Comparison of ENCODE assay signal across 10 cellular contexts in the genomic region with DNA sequence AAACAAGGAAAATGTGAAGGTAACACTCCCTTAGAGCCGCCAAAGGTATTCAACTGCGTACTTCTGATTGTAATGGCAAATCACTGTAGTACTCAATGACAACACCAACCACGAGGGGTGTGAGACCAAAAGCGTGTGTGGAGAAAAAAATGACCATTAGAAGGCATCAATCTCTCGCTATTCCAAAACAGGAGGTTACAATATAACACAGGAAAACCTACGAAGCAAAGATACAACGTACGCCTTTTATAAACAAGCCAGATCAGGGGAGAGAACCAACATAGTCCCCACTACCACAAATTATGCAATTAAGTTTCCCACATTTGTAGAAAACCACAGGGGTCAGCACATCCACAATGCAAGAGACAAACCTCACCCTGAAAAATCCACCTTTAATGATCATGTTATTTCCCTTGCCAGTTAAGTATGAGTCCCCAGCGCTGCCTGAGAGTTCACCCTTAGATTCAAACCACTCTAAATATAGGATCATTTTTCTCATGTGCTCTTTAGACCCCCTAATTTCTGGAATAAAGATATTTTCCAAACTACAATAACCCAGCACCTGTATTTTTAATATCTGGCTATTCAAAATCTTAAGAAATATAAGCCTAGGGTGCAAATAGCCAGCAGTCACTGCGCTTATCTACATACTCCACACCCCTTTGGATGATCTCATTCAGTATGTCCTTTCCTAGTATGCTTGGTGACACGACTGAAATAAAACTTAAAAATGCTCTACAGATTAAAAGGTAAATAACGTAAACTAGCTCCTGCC. TPM values are rescaled to one million over a fixed set of nuclear protein-coding genes. Genes with fewer than 3 reads are reported as not detected.
DNase-seq lines count a peak whose midpoint lies in the region; ATAC-seq and TF ChIP-seq lines count a peak whose summit lies in the region.
"Had no signal": no experiment of that assay in that cellular context is flagged by ENCODE, and none has a peak within 500 bp of the region (broad histone marks: within the 10 kb centered on the region; RNA-seq: fewer than 3 reads in every experiment).

No MANE protein-coding gene starts in this region.

- intact Hi-C loops in IMR-90 (cut with micrococcal nuclease), result no loop called here

- no peaks in the 10 kb centered on the region for H3K9me1 ChIP-seq in IMR-90 (ENCODE audit: insufficient read depth, low read length)

- TF ChIP-seq RAD21 in IMR-90 (IDR thresholded peaks at IDR 0.05; ENCODE audit: low read length), result no peak

- no peaks in the 10 kb centered on the region for H3K79me2 ChIP-seq in GM23248 (ENCODE audit: insufficient read depth)

- no peak overlapping the region for H3K14ac ChIP-seq in IMR-90 (replicated peaks; ENCODE audit: low read depth, low read length)

- H2BK5ac ChIP-seq in IMR-90 (ENCODE audit: low read depth, low read length, poor library complexity, severe bottlenecking), result no peak overlapping the region

- ATAC-seq in IMR-90 (ENCODE audit: low read depth), result no peak

- H3K4me2 ChIP-seq in IMR-90 (ENCODE audit: low read depth, low read length) (no peak overlapping the region), GM23248 (ENCODE audit: unreplicated experiment) (no peak overlapping the region)

- no peak overlapping the region for H2AK5ac ChIP-seq in IMR-90 (ENCODE audit: low read depth, low read length)

- H3K4me3 ChIP-seq in IMR-90 (ENCODE audit: insufficient read depth, low read depth, low read length), result no peak overlapping the region
- no peak overlapping the region for H3K4me3 ChIP-seq in GM23248

- H3K9me2 ChIP-seq in GM23248 (ENCODE audit: insufficient read depth), result no peaks in the 10 kb centered on the region

- H3K4ac ChIP-seq in IMR-90 (ENCODE audit: low read depth, low read length), result no peak overlapping the region

- no peak overlapping the region for H2BK20ac ChIP-seq in IMR-90 (ENCODE audit: low read depth, low read length)

- H4K8ac ChIP-seq in IMR-90 (ENCODE audit: low read depth in 2 of 2, low read length in 2 of 2), result no peak overlapping the region

- no peak overlapping the region for H2AFZ ChIP-seq in IMR-90 (replicated peaks; ENCODE audit: low read length, poor library complexity)
- H2AFZ ChIP-seq in GM23248, result no peak overlapping the region

- H3K27me3 ChIP-seq in IMR-90 (ENCODE audit: control insufficient read depth, insufficient read depth, low read length) (no peaks in the 10 kb centered on the region), GM23248 (replicated peaks; ENCODE audit: insufficient read depth) (no peaks in the 10 kb centered on the region; the same call in 1 of the 2 replicates)

- POLR2A ChIA-PET in IMR-90 (lab: Charles Lee; ENCODE audit: unreplicated experiment), result interaction anchor here (0.5 kb wide), 1 partner anchor 444 kb away, joined by 3 read pairs; no protein-coding TSS in a partner anchor

- no peak overlapping the region for H2BK120ac ChIP-seq in IMR-90 (ENCODE audit: low read depth, low read length)

- H3K9me3 ChIP-seq in IMR-90 (ENCODE audit: control insufficient read depth, insufficient read depth, low read length) (no peaks in the 10 kb centered on the region), GM23248 (ENCODE audit: low read depth) (no peaks in the 10 kb centered on the region)

- no peak overlapping the region for H4K91ac ChIP-seq in IMR-90 (ENCODE audit: insufficient read depth, low read depth, low read length)

- in situ Hi-C loops in IMR-90 (cut with MboI; ENCODE audit: low sequenced_read_pairs) (no loop called here), GM23248 (cut with MboI) (no loop called here)

- no peak overlapping the region for H2BK15ac ChIP-seq in IMR-90 (ENCODE audit: low read depth, low read length)

- H3K9ac ChIP-seq in IMR-90 (ENCODE audit: low read depth, low read length) (no peak overlapping the region), GM23248 (no peak overlapping the region)

- no peaks in the 10 kb centered on the region for H3K36me3 ChIP-seq in IMR-90 (ENCODE audit: control insufficient read depth, insufficient read depth, low read length)
- no peaks in the 10 kb centered on the region for H3K36me3 ChIP-seq in GM23248 (ENCODE audit: low read depth)

- H3K27ac ChIP-seq in IMR-90 (ENCODE audit: insufficient read depth, low read length) (no peak overlapping the region), GM23248 (no peak overlapping the region)

- no peaks in the 10 kb centered on the region for H3F3A ChIP-seq in GM23248 (ENCODE audit: insufficient read depth)

- no peak for TF ChIP-seq CTCF in IMR-90 (conservative IDR thresholded peaks at IDR 0.05; ENCODE audit: low read depth, low read length)

- BruUV-seq in IMR-90 (replicated peaks; lab: Mats Ljungman, UMichigan), result no TSS peak

- peak; percentile 85 for DNase-seq in ELR (ENCODE audit: low read depth)
- DNase-seq in IMR-90, result peak; percentile 52
- peak; percentile 86 for DNase-seq in SW480 (ENCODE audit: low spot score)
- peak; percentile 86 for DNase-seq in islet precursor cell
- no peak for DNase-seq in Kasumi-1 (lab: John Stamatoyannopoulos, UW)
- no peak for DNase-seq in NCI-H524 (lab: John Stamatoyannopoulos, UW)
- no peak for DNase-seq in activated CD4-positive, CD25-positive, alpha-beta regulatory T cell (lab: John Stamatoyannopoulos, UW)
- no peak for DNase-seq in GM23248
- DNase-seq: activated B cell treated with CpG ODN at 0.5 μM for 24 hours, cortex of kidney had no signal

- no CpG with 5 or more reads among the region's 12 CpGs for WGBS in IMR-90 (ENCODE audit: extremely low coverage in 2 of 2, insufficient read length in 1 of 2), 2 experiments
- 51 to 57% methylated on average over 12 of the region's 12 CpGs for WGBS in GM23248 (ENCODE audit: low coverage in 1 of 2, low lambda C conversion rate in 2 of 2, missing lambda C conversion rate in 2 of 2), 2 experiments

- TF ChIP-seq POLR2A in IMR-90 (IDR thresholded peaks at IDR 0.05; ENCODE audit: low read depth, low read length), result peak; percentile 86

- no peaks in the 10 kb centered on the region for H4K20me1 ChIP-seq in IMR-90 (ENCODE audit: insufficient read depth, low read length)
- no peaks in the 10 kb centered on the region for H4K20me1 ChIP-seq in GM23248 (ENCODE audit: insufficient read depth)

- H3K18ac ChIP-seq in IMR-90 (ENCODE audit: low read depth, low read length), result no peak overlapping the region

- dilution Hi-C loops in IMR-90 (cut with HindIII; ENCODE audit: low sequenced_read_pairs, unreplicated experiment), result no loop called here

- H3K79me1 ChIP-seq in IMR-90 (ENCODE audit: low read depth in 1 of 2, low read length in 2 of 2), result no peaks in the 10 kb centered on the region

- H4K5ac ChIP-seq in IMR-90 (ENCODE audit: low read depth, low read length), result no peak overlapping the region

- no peak overlapping the region for H3K56ac ChIP-seq in IMR-90 (ENCODE audit: extremely low read depth, insufficient read depth, low read length)

- CTCF ChIA-PET in IMR-90 (lab: Yijun Ruan, JAX), result no interaction called here

- H3K4me1 ChIP-seq in IMR-90 (ENCODE audit: control insufficient read depth, insufficient read depth, low read length), result no peaks in the 10 kb centered on the region
- H3K4me1 ChIP-seq in GM23248 (ENCODE audit: insufficient read depth), result no peaks in the 10 kb centered on the region

- no peak overlapping the region for H2AK9ac ChIP-seq in IMR-90 (replicated peaks; ENCODE audit: low read depth, low read length, poor library complexity)

- H3K23ac ChIP-seq in IMR-90 (ENCODE audit: low read depth, low read length), result no peak overlapping the region

TF ChIP-seq in IMR-90, 13 proteins besides CTCF, POLR2A, EP300 and RAD21 (continues in another document):
- TF ChIP-seq MAFK (IDR thresholded peaks at IDR 0.05; ENCODE audit: low read depth, low read length) (no peak), SMC3 (IDR thresholded peaks at IDR 0.05; ENCODE audit: low read depth, low read length) (no peak), NFE2L2 (IDR thresholded peaks at IDR 0.05; ENCODE audit: low read depth, low read length) (no peak), CEBPB (IDR thresholded peaks at IDR 0.05; ENCODE audit: low read depth, low read length) (no peak), RFX5 (IDR thresholded peaks at IDR 0.05; ENCODE audit: low read depth, low read length) (no peak), MAZ (IDR thresholded peaks at IDR 0.05; ENCODE audit: borderline replicate concordance, low read depth, low read length) (no peak), RCOR1 (IDR thresholded peaks at IDR 0.05; ENCODE audit: insufficient replicate concordance, low read length) (no peak), MXI1 (IDR thresholded peaks at IDR 0.05; ENCODE audit: borderline replicate concordance, low read depth, low read length) (no peak)
- TF ChIP-seq, protein P1, sequence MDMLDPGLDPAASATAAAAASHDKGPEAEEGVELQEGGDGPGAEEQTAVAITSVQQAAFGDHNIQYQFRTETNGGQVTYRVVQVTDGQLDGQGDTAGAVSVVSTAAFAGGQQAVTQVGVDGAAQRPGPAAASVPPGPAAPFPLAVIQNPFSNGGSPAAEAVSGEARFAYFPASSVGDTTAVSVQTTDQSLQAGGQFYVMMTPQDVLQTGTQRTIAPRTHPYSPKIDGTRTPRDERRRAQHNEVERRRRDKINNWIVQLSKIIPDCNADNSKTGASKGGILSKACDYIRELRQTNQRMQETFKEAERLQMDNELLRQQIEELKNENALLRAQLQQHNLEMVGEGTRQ (IDR thresholded peaks at IDR 0.05; ENCODE audit: low read depth, low read length), result no peak
- TF ChIP-seq, protein P2, sequence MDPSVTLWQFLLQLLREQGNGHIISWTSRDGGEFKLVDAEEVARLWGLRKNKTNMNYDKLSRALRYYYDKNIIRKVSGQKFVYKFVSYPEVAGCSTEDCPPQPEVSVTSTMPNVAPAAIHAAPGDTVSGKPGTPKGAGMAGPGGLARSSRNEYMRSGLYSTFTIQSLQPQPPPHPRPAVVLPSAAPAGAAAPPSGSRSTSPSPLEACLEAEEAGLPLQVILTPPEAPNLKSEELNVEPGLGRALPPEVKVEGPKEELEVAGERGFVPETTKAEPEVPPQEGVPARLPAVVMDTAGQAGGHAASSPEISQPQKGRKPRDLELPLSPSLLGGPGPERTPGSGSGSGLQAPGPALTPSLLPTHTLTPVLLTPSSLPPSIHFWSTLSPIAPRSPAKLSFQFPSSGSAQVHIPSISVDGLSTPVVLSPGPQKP (IDR thresholded peaks at IDR 0.05; ENCODE audit: borderline replicate concordance, low read depth, low read length), result no peak

RNA-seq across cellular contexts. Expression of a gene that starts 12.4 kb away (rescaled TPM):
- total RNA-seq in IMR-90 (2012; rRNA removed), result not detected in 2 replicates
- polyA plus RNA-seq in IMR-90 (2012; rRNA removed) (not detected in 2 replicates), GM23248 (2016; fragmentation: Nextera tagmentation; extraction: Ambion mirVana) (0.15 TPM in 1 of 2 replicates, not detected in the other)
- not detected in 2 replicates for polyA plus RNA-seq in IMR-90 (2012; cell fraction: cytosol; rRNA removed)
- 0.01 and 0.02 TPM in 2 replicates for polyA plus RNA-seq in IMR-90 (2012; cell fraction: nucleus; rRNA removed; ENCODE audit: low replicate concordance)
- not detected in 2 replicates for total RNA-seq in GM23248 (2014; rRNA removed; shearing (Covaris generic))

RNA-seq across cellular contexts. Expression of a gene that starts 13.0 kb away (rescaled TPM):
- 21.1 and 28.6 TPM in 2 replicates for total RNA-seq in IMR-90 (2012; rRNA removed)
- 21.4 and 28.3 TPM in 2 replicates for polyA plus RNA-seq in IMR-90 (2012; rRNA removed)
- 4.9 and 5.6 TPM in 2 replicates for polyA plus RNA-seq in IMR-90 (2012; cell fraction: cytosol; rRNA removed)
- 2.0 and 8.6 TPM in 2 replicates for polyA plus RNA-seq in IMR-90 (2012; cell fraction: nucleus; rRNA removed; ENCODE audit: low replicate concordance)
- total RNA-seq in GM23248 (2014; rRNA removed; shearing (Covaris generic)), result 17.2 and 23.4 TPM in 2 replicates
- 40.2 and 45.8 TPM in 2 replicates for polyA plus RNA-seq in GM23248 (2016; fragmentation: Nextera tagmentation; extraction: Ambion mirVana)

Comparison
In these comparisons a context has a peak if more than half of its experiments do, and no peak if none do; other contexts are left out.
1. DNase-seq: peak in ELR (single experiment), IMR-90 (single experiment), SW480 (single experiment) and islet precursor cell (single experiment); none in Kasumi-1 (0 of 2), NCI-H524 (0 of 2), activated CD4-positive, CD25-positive, alpha-beta regulatory T cell (0 of 4) and GM23248 (single experiment).